ENCODE assay signal across 9 cellular contexts in the genomic region with DNA sequence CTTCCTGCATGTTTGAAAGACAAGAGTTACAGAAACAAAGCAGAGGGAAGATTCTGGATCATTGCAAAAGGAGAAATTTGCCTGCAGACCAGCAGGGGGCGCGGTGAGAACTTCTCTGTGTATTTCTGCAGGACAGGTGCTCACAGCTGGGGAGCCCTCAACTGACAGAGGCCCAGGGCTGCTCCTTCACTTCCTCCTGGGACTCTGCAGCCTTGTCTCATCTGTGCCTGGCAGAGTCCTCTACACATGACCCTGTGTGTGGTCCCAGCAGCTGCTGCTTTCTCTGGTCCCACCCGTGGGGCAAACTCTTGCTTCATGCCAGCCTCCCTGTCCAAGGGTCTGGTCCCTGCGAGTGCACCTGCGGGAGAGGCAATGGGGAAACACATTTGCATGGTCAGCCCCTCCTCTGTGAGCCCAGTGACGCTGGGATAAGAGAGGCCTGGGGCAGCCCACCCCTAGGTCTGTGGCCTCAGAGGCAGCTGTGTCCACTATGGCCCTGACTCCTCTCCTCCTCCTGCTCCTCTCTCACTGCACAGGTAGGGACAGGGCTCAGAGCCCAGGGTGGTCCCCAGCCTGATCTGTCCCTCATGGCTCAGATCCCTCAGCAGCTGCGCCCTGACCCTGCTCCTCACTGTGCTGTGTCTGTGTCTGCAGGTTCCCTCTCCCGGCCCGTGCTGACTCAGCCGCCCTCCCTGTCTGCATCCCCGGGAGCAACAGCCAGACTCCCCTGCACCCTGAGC. TPM values are rescaled to one million over a fixed set of nuclear protein-coding genes. Genes with fewer than 3 reads are reported as not detected.
DNase-seq lines count a peak whose midpoint lies in the region; ATAC-seq and TF ChIP-seq lines count a peak whose summit lies in the region.
"Had no signal": no experiment of that assay in that cellular context is flagged by ENCODE, and none has a peak within 500 bp of the region (broad histone marks: within the 10 kb centered on the region; RNA-seq: fewer than 3 reads in every experiment).

No MANE protein-coding gene starts in this region.

- 37 to 49% (median 45%) methylated on average over 3 to 11 of the region's 11 CpGs for WGBS in heart left ventricle, 4 donors
- WGBS in tibial nerve, 2 donors, result 40 to 47% methylated on average over 10 to 11 of the region's 11 CpGs

- ATAC-seq in GM21786 (IDR thresholded peaks at IDR 0.05; ENCODE audit: unreplicated experiment) (peak; percentile 51), heart left ventricle (peak in 2 of 4 donors; percentile 41 to 78), GM19328 (IDR thresholded peaks at IDR 0.05; ENCODE audit: unreplicated experiment) (no peak)

- H3K27ac ChIP-seq in heart left ventricle (no peak overlapping the region), tibial nerve (no peak overlapping the region)
- H3K27ac ChIP-seq: ovary had no signal

- TF ChIP-seq POLR2A in heart left ventricle (IDR thresholded peaks at IDR 0.05), result no peak
- no peak for TF ChIP-seq POLR2A in tibial nerve (IDR thresholded peaks at IDR 0.05)

- DNase-seq in ELF-1 (ENCODE audit: low read depth, low spot score) (peak; percentile 72), NCI-H1694 treated with DMSO at 0.1 percent for 48 hours (lab: John Stamatoyannopoulos, UW) (peak; percentile 39), heart left ventricle (peak in 3 of 5 donors; percentile 43 to 71 (median 53)), tibial nerve (ENCODE audit: low spot score in 2 of 2) (no peak), NCI-H446 treated with DMSO at 0.1 percent for 48 hours (lab: John Stamatoyannopoulos, UW) (no peak)
- DNase-seq in activated CD8-positive, alpha-beta memory T cell treated with anti-CD3 and anti-CD28 coated beads, Interleukin-2, amount 50 U/mL, for 4 hours, result peak; percentile 50

- H3K36me3 ChIP-seq in heart left ventricle (no peaks in the 10 kb centered on the region), tibial nerve (no peaks in the 10 kb centered on the region)
- H3K36me3 ChIP-seq: ovary had no signal

- H3K27me3 ChIP-seq in heart left ventricle (peaks cover 0 to 87% (median 16%) of the 10 kb centered on the region in 9 donors), tibial nerve (peaks cover 0 to 24% of the 10 kb centered on the region in 2 donors)
- H3K27me3 ChIP-seq: ovary had no signal

- intact Hi-C loops in heart left ventricle (cut with DNase I), result no loop called here

- no peak for TF ChIP-seq EP300 in tibial nerve (IDR thresholded peaks at IDR 0.05)

- no peaks in the 10 kb centered on the region for H3K4me1 ChIP-seq in heart left ventricle
- no peaks in the 10 kb centered on the region for H3K4me1 ChIP-seq in tibial nerve

- H3K9me3 ChIP-seq in heart left ventricle (no peaks in the 10 kb centered on the region), tibial nerve (no peaks in the 10 kb centered on the region)
- H3K9me3 ChIP-seq: ovary had no signal

- H3K4me3 ChIP-seq in heart left ventricle (no peak overlapping the region), tibial nerve (no peak overlapping the region)
- H3K4me3 ChIP-seq: ovary had no signal

- peak in 6 of 12 donors; percentile 30 to 78 (median 60) for TF ChIP-seq CTCF in heart left ventricle (IDR thresholded peaks at IDR 0.05)
- TF ChIP-seq CTCF in tibial nerve (IDR thresholded peaks at IDR 0.05), result peak; percentile 30 to 45 (median 34)

RNA-seq across cellular contexts. Expression of gene VPREB1, which starts 43.2 kb away (rescaled TPM):
- not detected for total RNA-seq in heart left ventricle
- not detected for polyA plus RNA-seq in heart left ventricle
- not detected for total RNA-seq in tibial nerve
- total RNA-seq: ovary had no signal
- polyA plus RNA-seq: ovary had no signal

Comparison
In these comparisons a context has a peak if more than half of its experiments do, and no peak if none do; other contexts are left out.
1. DNase-seq: peak in ELF-1 (single experiment), NCI-H1694 treated with DMSO at 0.1 percent for 48 hours (single experiment), activated CD8-positive, alpha-beta memory T cell treated with anti-CD3 and anti-CD28 coated beads, Interleukin-2, amount 50 U/mL, for 4 hours (single experiment) and heart left ventricle (3 of 5); none in tibial nerve (0 of 2) and NCI-H446 treated with DMSO at 0.1 percent for 48 hours (single experiment).